In the genomic region with DNA sequence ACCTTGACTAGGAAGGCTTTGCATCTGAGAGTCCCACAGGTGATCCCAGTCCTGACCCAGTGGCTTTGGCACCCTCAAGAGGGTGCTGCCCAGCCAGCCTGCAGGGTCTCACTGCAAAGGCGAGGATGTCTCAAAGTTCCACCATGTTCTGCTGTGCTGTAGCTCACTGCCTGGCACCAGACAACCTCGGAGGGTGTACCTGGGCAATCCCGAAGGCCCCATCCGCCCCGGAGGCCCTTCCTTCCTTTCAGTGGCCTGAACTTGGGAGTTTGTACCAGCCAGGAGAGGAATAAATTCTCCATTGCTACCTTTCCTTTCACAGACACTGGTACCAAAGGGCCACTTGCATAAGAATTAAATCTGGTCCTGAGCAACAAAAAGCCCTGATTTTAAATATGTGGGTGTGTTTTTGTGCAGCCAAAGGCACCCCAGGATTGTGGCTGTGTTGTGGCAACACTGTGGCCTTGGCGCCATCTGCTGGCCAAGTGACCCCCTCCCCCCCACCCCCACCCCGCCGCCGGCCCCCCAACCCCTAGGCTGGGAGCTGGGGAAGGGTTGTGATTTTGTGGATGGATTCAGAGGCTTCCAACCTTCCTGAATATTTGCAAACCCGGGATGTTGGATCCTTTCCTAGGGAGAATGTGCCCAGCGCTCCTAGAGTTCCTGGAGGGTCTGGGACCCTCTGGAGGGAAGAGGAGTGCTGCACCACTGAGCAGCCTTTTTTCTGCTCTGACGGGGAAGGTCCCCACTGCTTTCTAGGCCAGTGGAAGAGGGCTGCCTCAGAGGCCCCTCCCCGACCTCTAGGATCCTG, we compare ENCODE assay signal across 8 cellular contexts. TPM values are rescaled to one million over a fixed set of nuclear protein-coding genes. Genes with fewer than 3 reads are reported as not detected.
A peak's percentile ranks its signal among the peaks of the same experiment; 100 is the strongest.
DNase-seq lines count a peak whose midpoint lies in the region; ATAC-seq and TF ChIP-seq lines count a peak whose summit lies in the region.

No MANE protein-coding gene starts in this region.

- DNase-seq in DND-41: peak; percentile 21
- peak; percentile 54 for DNase-seq in NB4 (ENCODE audit: low read depth)
- DNase-seq in ascending aorta (ENCODE audit: low spot score in 2 of 2): no peak
- peak in 1 of 2 donors; percentile 20 for DNase-seq in memory B cell (ENCODE audit: low spot score in 2 of 2)
- no peak for DNase-seq in NCI-H524 (lab: John Stamatoyannopoulos, UW)
- no peak for DNase-seq in effector CD4-positive, alpha-beta T cell
- no peak for DNase-seq in SIG-M5 (lab: John Stamatoyannopoulos, UW)
- no peak for DNase-seq in NCI-H2196 (lab: John Stamatoyannopoulos, UW; ENCODE audit: unreplicated experiment)

- no peak overlapping the region for H3K4me3 ChIP-seq in DND-41 (ENCODE audit: low read depth in 1 of 2, low read length in 2 of 2)
- no peak overlapping the region for H3K4me3 ChIP-seq in NB4 (ENCODE audit: low read depth, low read length)
- H3K4me3 ChIP-seq in ascending aorta: no peak overlapping the region

- no peak overlapping the region for H2AFZ ChIP-seq in DND-41 (ENCODE audit: low read depth, low read length)

- H3K27ac ChIP-seq in DND-41 (ENCODE audit: low read length) (no peak overlapping the region), ascending aorta (no peak overlapping the region)

- no peak overlapping the region for H3K9ac ChIP-seq in DND-41 (ENCODE audit: low read depth, low read length)

- no peaks in the 10 kb centered on the region for H3K9me3 Mint-ChIP-seq in memory B cell

- H3K27me3 ChIP-seq in DND-41 (ENCODE audit: insufficient read depth, low read length, poor library complexity) (no peaks in the 10 kb centered on the region), ascending aorta (no peaks in the 10 kb centered on the region)

- intact Hi-C loops in ascending aorta (cut with DNase I): no loop called here

- H3K9me3 ChIP-seq in DND-41 (ENCODE audit: insufficient read depth, low read length, severe bottlenecking) (no peaks in the 10 kb centered on the region), ascending aorta (no peaks in the 10 kb centered on the region)

- ATAC-seq in DND-41 (ENCODE audit: insufficient read depth, low read depth): no peak
- peak; percentile 58 for ATAC-seq in memory B cell (ENCODE audit: low read depth)

- H3K4me1 Mint-ChIP-seq in memory B cell: peaks cover 5% of the 10 kb centered on the region

- TF ChIP-seq CTCF in DND-41 (IDR thresholded peaks at IDR 0.05; ENCODE audit: borderline replicate concordance, extremely low read depth, low read length, poor library complexity, severe bottlenecking) (peak; percentile 2), NB4 (IDR thresholded peaks at IDR 0.05; ENCODE audit: low read depth, low read length) (peak; percentile 18), ascending aorta (IDR thresholded peaks at IDR 0.05) (peak in 2 of 3 experiments; percentile 20 to 51)

- no peaks in the 10 kb centered on the region for H3K36me3 Mint-ChIP-seq in memory B cell

- H4K20me1 ChIP-seq in DND-41 (ENCODE audit: insufficient read depth, low read length): no peaks in the 10 kb centered on the region

- no peaks in the 10 kb centered on the region for H3K36me3 ChIP-seq in DND-41 (ENCODE audit: insufficient read depth, low read length)
- no peaks in the 10 kb centered on the region for H3K36me3 ChIP-seq in ascending aorta

- no peaks in the 10 kb centered on the region for H3K79me2 ChIP-seq in DND-41 (ENCODE audit: insufficient read depth, low read length)

- H3K4me1 ChIP-seq in DND-41 (ENCODE audit: insufficient read depth, low read length): no peaks in the 10 kb centered on the region
- H3K4me1 ChIP-seq in ascending aorta: peaks cover 0 to under 1% of the 10 kb centered on the region in 2 donors

- no peak overlapping the region for H3K4me3 Mint-ChIP-seq in memory B cell

- no peak overlapping the region for H3K4me2 ChIP-seq in DND-41 (ENCODE audit: insufficient read depth, low read length)

- no peak overlapping the region for H3K27ac Mint-ChIP-seq in memory B cell

- H3K27me3 Mint-ChIP-seq in memory B cell: peaks cover 12% of the 10 kb centered on the region

- TF ChIP-seq POLR2A in NB4 (IDR thresholded peaks at IDR 0.05; ENCODE audit: extremely low read depth, insufficient read length): no peak

RNA-seq across cellular contexts. Expression of gene PTPN23, which starts 9.7 kb away (rescaled TPM):
- total RNA-seq in ascending aorta: 35.2 TPM

Comparison
In these comparisons a context has a peak if more than half of its experiments do, and no peak if none do; other contexts are left out.
1. DNase-seq: peak in DND-41 (single experiment) and NB4 (single experiment); none in ascending aorta (0 of 2), NCI-H524 (0 of 2), effector CD4-positive, alpha-beta T cell (single experiment), SIG-M5 (single experiment) and NCI-H2196 (single experiment).
2. Peak in every context shown above with its lines, with median percentiles within 50 percentile points of each other: CTCF ChIP-seq.